In the genomic region with DNA sequence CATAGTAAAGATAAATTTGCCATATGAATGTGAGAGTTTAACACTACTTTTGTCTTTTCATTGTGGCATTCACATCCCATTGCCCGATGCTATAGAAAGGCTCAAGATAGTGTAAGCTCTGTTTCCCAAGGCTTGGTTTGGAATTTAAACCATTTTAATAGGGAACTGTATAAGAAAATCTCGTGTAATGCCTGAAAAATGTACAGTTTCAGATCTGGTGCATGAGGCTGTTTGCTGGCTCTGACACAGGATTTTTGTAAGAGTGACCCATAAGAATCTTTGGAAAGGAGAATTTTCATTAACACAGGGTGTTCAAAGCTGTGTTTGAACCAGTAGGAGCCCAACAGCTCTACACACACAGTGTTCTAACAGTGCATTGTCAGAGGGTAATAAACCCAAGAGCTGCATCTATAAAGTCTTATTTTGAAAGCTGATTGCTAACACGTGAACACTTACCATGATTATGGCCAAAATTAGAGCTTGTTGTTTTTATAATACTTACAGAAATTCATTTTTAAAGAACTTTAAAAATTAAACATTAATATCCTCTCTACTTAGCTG, we compare ENCODE assay signal across 26 cellular contexts.
DNase-seq lines count a peak whose midpoint lies in the region; ATAC-seq and TF ChIP-seq lines count a peak whose summit lies in the region.
"Had no signal": no experiment of that assay in that cellular context is flagged by ENCODE, and none has a peak within 500 bp of the region (broad histone marks: within the 10 kb centered on the region; RNA-seq: fewer than 3 reads in every experiment).

No MANE protein-coding gene starts in this region.

- no peaks in the 10 kb centered on the region for H3K27me3 Mint-ChIP-seq in progenitor cell of endocrine pancreas
- H3K27me3 Mint-ChIP-seq: activated CD8-positive, alpha-beta T cell treated with anti-CD3 and anti-CD28 coated beads for 36 hours had no signal

- no peaks in the 10 kb centered on the region for H3K36me3 ChIP-seq in adipocyte (ENCODE audit: control insufficient read depth, insufficient read depth, low read length, severe bottlenecking)
- H3K36me3 ChIP-seq in fibroblast of lung (ENCODE audit: control insufficient read depth, insufficient read depth, low read length) = no peaks in the 10 kb centered on the region
- H3K36me3 ChIP-seq: breast epithelium, esophagus muscularis mucosa, HAP-1, neutrophil, upper lobe of right lung had no signal

- no peaks in the 10 kb centered on the region for H3K9me3 ChIP-seq in adipocyte (ENCODE audit: control insufficient read depth, low read length)
- no peaks in the 10 kb centered on the region for H3K9me3 ChIP-seq in fibroblast of lung (ENCODE audit: control insufficient read depth, insufficient read depth, low read depth, low read length)
- H3K9me3 ChIP-seq: breast epithelium, HAP-1, neutrophil, upper lobe of right lung had no signal

- peaks cover 50% of the 10 kb centered on the region for H3K4me1 Mint-ChIP-seq in progenitor cell of endocrine pancreas (ENCODE audit: low read depth)

- no peaks in the 10 kb centered on the region for H3K4me1 ChIP-seq in adipocyte (ENCODE audit: control insufficient read depth, insufficient read depth, low read length)
- peaks cover 3% of the 10 kb centered on the region for H3K4me1 ChIP-seq in fibroblast of lung (ENCODE audit: control insufficient read depth, extremely low read depth, insufficient read depth, low read length)
- H3K4me1 ChIP-seq: breast epithelium had no signal

- H3K4me2 ChIP-seq in fibroblast of lung (ENCODE audit: extremely low read depth, insufficient read depth, low read length) = no peak overlapping the region

- peaks cover 10% of the 10 kb centered on the region for H3K36me3 Mint-ChIP-seq in progenitor cell of endocrine pancreas (ENCODE audit: insufficient read depth)
- H3K36me3 Mint-ChIP-seq: activated naive CD8-positive, alpha-beta T cell treated with anti-CD3 and anti-CD28 coated beads, Interleukin-2, amount 10 ng/mL, durations not matched to agents 7 days and 5 days had no signal

- H3K27me3 ChIP-seq in adipocyte (replicated peaks; ENCODE audit: control insufficient read depth, insufficient read depth, low read length) (no peaks in the 10 kb centered on the region), fibroblast of lung (ENCODE audit: control insufficient read depth, insufficient read depth, low read length) (no peaks in the 10 kb centered on the region)
- H3K27me3 ChIP-seq: breast epithelium, esophagus muscularis mucosa, neutrophil, upper lobe of right lung had no signal

- no peaks in the 10 kb centered on the region for H4K20me1 ChIP-seq in fibroblast of lung (ENCODE audit: control insufficient read depth, extremely low read depth, insufficient read depth, low read length)

- H3K4me3 ChIP-seq in adipocyte (ENCODE audit: low read length) (no peak overlapping the region), fibroblast of lung (replicated peaks in 1 of 4; ENCODE audit: control extremely low read depth in 1 of 4, insufficient read depth in 1 of 4, low read depth in 3 of 4, low read length in 4 of 4) (no peak overlapping the region)
- H3K4me3 ChIP-seq: breast epithelium, esophagus muscularis mucosa, HAP-1, skin epidermis, upper lobe of right lung had no signal

- peak overlapping the region; percentile 31 for H3K27ac Mint-ChIP-seq in progenitor cell of endocrine pancreas
- H3K27ac Mint-ChIP-seq: activated CD8-positive, alpha-beta T cell treated with anti-CD3 and anti-CD28 coated beads for 36 hours; activated naive CD8-positive, alpha-beta T cell treated with anti-CD3 and anti-CD28 coated beads, Interleukin-2, amount 10 ng/mL, durations not matched to agents 7 days and 5 days had no signal

- H3K9me3 Mint-ChIP-seq in progenitor cell of endocrine pancreas (ENCODE audit: low read depth) = peaks cover 3% of the 10 kb centered on the region
- H3K9me3 Mint-ChIP-seq: activated CD8-positive, alpha-beta T cell treated with anti-CD3 and anti-CD28 coated beads for 36 hours; activated naive CD8-positive, alpha-beta T cell treated with anti-CD3 and anti-CD28 coated beads, Interleukin-2, amount 10 ng/mL, durations not matched to agents 7 days and 5 days had no signal

- ATAC-seq in GM21825 (IDR thresholded peaks at IDR 0.05; ENCODE audit: unreplicated experiment) = no peak
- ATAC-seq: activated CD8-positive, alpha-beta T cell treated with anti-CD3 and anti-CD28 coated beads for 36 hours; PC-3; upper lobe of right lung had no signal

- no peak overlapping the region for H2AFZ ChIP-seq in fibroblast of lung (ENCODE audit: low read length)

- H3K27ac ChIP-seq in fibroblast of lung (ENCODE audit: insufficient read depth, low read length) = no peak overlapping the region
- H3K27ac ChIP-seq: breast epithelium, C4-2B, esophagus muscularis mucosa, neutrophil, skin epidermis, upper lobe of right lung had no signal

- H3K9ac ChIP-seq in adipocyte (ENCODE audit: low read length) (no peak overlapping the region), fibroblast of lung (ENCODE audit: insufficient read depth, low read length) (no peak overlapping the region)

- TF ChIP-seq CTCF in fibroblast of lung (conservative IDR thresholded peaks at IDR 0.05 in 1 of 2, IDR thresholded peaks at IDR 0.05 in 1 of 2; ENCODE audit: low read depth in 1 of 2, low read length in 2 of 2) (no peak), progenitor cell of endocrine pancreas (IDR thresholded peaks at IDR 0.05; ENCODE audit: unreplicated experiment) (no peak)

- H3K79me2 ChIP-seq in fibroblast of lung (ENCODE audit: control insufficient read depth, insufficient read depth, low read length) = no peaks in the 10 kb centered on the region

- DNase-seq in EH (ENCODE audit: low read depth) (peak; percentile 85), adipocyte (ENCODE audit: low read depth) (peak; percentile 79), fibroblast of lung (ENCODE audit: low read depth in 2 of 2) (peak; percentile 19 to 70), progenitor cell of endocrine pancreas (ENCODE audit: low spot score, unreplicated experiment) (no peak), COR-L47 (lab: John Stamatoyannopoulos, UW) (no peak), NCI-H510A treated with DMSO at 0.1 percent for 48 hours (lab: John Stamatoyannopoulos, UW) (no peak), middle frontal gyrus (ENCODE audit: extremely low spot score, low spot score) (no peak)
- DNase-seq: activated CD8-positive, alpha-beta T cell treated with anti-CD3 and anti-CD28 coated beads for 36 hours; activated effector memory CD4-positive, alpha-beta T cell treated with anti-CD3 and anti-CD28 coated beads, Interleukin-2, amount 50 U/mL, for 16 hours; activated naive CD8-positive, alpha-beta T cell treated with anti-CD3 and anti-CD28 coated beads, Interleukin-2, amount 10 ng/mL, durations not matched to agents 7 days and 5 days; effector memory CD4-positive, alpha-beta T cell; glutamatergic neuron; NCI-H1105; NCI-H2029 treated with DMSO at 0.1 percent for 48 hours; PC-3; Right ventricle myocardium superior; stimulated activated CD4-positive, alpha-beta T cell treated with anti-CD3 and anti-CD28 coated beads, Interleukin-1b, Interleukin-23, amount 100 ng/mL, for 48 hours; T-helper 1 cell; upper lobe of right lung had no signal

- no peak overlapping the region for H3K4me3 Mint-ChIP-seq in progenitor cell of endocrine pancreas (ENCODE audit: low read depth)
- H3K4me3 Mint-ChIP-seq: activated CD8-positive, alpha-beta T cell treated with anti-CD3 and anti-CD28 coated beads for 36 hours; activated naive CD8-positive, alpha-beta T cell treated with anti-CD3 and anti-CD28 coated beads, Interleukin-2, amount 10 ng/mL, durations not matched to agents 7 days and 5 days had no signal

Comparison
In these comparisons a context has a peak if more than half of its experiments do, and no peak if none do; other contexts are left out.
1. DNase-seq: peak in EH (single experiment), adipocyte (single experiment) and fibroblast of lung (2 of 2); none in progenitor cell of endocrine pancreas (single experiment), COR-L47 (single experiment), NCI-H510A treated with DMSO at 0.1 percent for 48 hours (single experiment) and middle frontal gyrus (single experiment).